Comparison of ENCODE assay signal across 17 cellular contexts in the genomic region with DNA sequence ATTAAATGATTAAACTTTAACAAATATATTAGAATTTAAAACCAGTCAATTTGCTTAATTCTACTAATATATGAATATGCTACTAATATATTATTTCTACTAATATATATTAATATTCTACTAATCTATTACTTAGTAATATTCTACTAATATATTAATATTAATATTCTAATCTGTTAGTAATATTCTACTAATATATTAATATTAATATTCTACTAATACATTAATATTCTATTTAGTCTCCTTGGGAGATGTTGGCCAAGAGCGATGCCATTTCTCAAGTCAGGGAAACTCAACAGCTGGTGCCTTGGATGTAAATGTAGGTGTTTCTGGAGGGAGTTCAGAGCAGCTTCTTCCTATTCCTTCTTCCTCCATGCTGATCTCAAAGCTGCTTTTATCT.
"Had no signal": no experiment of that assay in that cellular context is flagged by ENCODE, and none has a peak within 500 bp of the region (broad histone marks: within the 10 kb centered on the region; RNA-seq: fewer than 3 reads in every experiment).

No MANE protein-coding gene starts in this region.

- DNase-seq: colonic mucosa; dermis blood vessel endothelial cell; effector CD4-positive, alpha-beta T cell; endodermal cell; foreskin melanocyte; heart left ventricle; hippocampal formation; kidney glomerular epithelial cell; mesendoderm; naive B cell; right cardiac atrium; stimulated activated CD4-positive, alpha-beta T cell treated with anti-CD3 and anti-CD28 coated beads, Interleukin-2, amount 100 ng/mL, for 48 hours; stimulated activated naive CD8-positive, alpha-beta T cell treated with anti-CD3 and anti-CD28 coated beads, Interleukin-15, Interleukin-2, amounts not matched to agents 100 U/mL and 50 U/mL, for 24 hours; thyroid gland; uterus had no signal

- H3K9me3 ChIP-seq: colonic mucosa, heart left ventricle, suprapubic skin, thyroid gland, uterus had no signal

- H3K27ac ChIP-seq: colonic mucosa, heart left ventricle, suprapubic skin, thyroid gland, uterus had no signal

- H3K36me3 ChIP-seq: colonic mucosa, heart left ventricle, suprapubic skin, thyroid gland, uterus had no signal

- H3K4me3 ChIP-seq: colonic mucosa, heart left ventricle, smooth muscle cell, suprapubic skin, thyroid gland, uterus had no signal

- H3K4me1 ChIP-seq: colonic mucosa, heart left ventricle, suprapubic skin, thyroid gland, uterus had no signal
